In genomic region chr14:105146181-105146975, GRCh38 we compare ENCODE assay signal across 2 cellular contexts.
TF ChIP-seq lines count a peak whose summit lies in the region.

No MANE protein-coding gene starts in this region.

TF ChIP-seq in WTC11, 78 proteins besides CTCF, POLR2A, EP300 and RAD21 (continued from another document):
- TF ChIP-seq ZBTB43 (CRISPR knock-in tag; IDR thresholded peaks at IDR 0.05) (no peak), RELA (CRISPR knock-in tag; IDR thresholded peaks at IDR 0.05; ENCODE audit: borderline replicate concordance) (no peak), ZNF671 (CRISPR knock-in tag; IDR thresholded peaks at IDR 0.05) (no peak), HMGXB4 (CRISPR knock-in tag; IDR thresholded peaks at IDR 0.05) (no peak), TEAD1 (CRISPR knock-in tag; IDR thresholded peaks at IDR 0.05) (no peak), ERG (CRISPR knock-in tag; IDR thresholded peaks at IDR 0.05) (no peak), ETV6 (CRISPR knock-in tag; IDR thresholded peaks at IDR 0.05) (no peak), SOX15 (CRISPR knock-in tag; IDR thresholded peaks at IDR 0.05) (no peak), FOXK1 (CRISPR knock-in tag; IDR thresholded peaks at IDR 0.05) (no peak), NR2C2 (CRISPR knock-in tag; IDR thresholded peaks at IDR 0.05) (no peak), USF1 (CRISPR knock-in tag; IDR thresholded peaks at IDR 0.05) (no peak), PRRX2 (CRISPR knock-in tag; IDR thresholded peaks at IDR 0.05) (no peak), KAT7 (CRISPR knock-in tag; IDR thresholded peaks at IDR 0.05; ENCODE audit: borderline replicate concordance) (no peak)

TF ChIP-seq in HepG2, 621 proteins besides CTCF, POLR2A, EP300 and RAD21 (continued from another document):
- TF ChIP-seq GMEB2 (CRISPR knock-in tag; IDR thresholded peaks at IDR 0.05; ENCODE audit: low read depth), result no peak
- no peak for TF ChIP-seq ZNF224 (CRISPR knock-in tag; IDR thresholded peaks at IDR 0.05)
- TF ChIP-seq ZNF225 (CRISPR knock-in tag; IDR thresholded peaks at IDR 0.05), result no peak
